Comparison of ENCODE assay signal across 23 cellular contexts in the genomic region with DNA sequence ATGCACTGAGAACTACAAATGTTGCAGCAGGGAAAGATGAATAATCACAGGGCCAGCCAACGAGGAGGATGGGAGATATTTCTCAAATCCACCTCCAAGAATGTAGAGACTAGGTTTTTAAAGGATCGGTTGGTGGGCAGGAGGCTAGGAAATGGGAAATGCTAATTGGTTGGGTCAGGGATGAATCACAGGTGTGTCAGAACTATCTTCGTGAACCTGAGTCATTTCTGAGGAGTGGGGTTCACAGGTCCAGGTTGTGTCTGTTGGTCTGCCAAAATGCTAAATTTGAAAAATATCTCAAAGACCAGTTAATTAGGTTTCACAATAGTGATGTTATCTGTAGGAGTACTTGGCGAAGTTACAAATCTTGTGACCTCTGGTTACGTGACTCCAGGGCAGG. TPM values are rescaled to one million over a fixed set of nuclear protein-coding genes. Genes with fewer than 3 reads are reported as not detected.
DNase-seq lines count a peak whose midpoint lies in the region; TF ChIP-seq lines count a peak whose summit lies in the region.
"Had no signal": no experiment of that assay in that cellular context is flagged by ENCODE, and none has a peak within 500 bp of the region (broad histone marks: within the 10 kb centered on the region; RNA-seq: fewer than 3 reads in every experiment).

No MANE protein-coding gene starts in this region.

- no peaks in the 10 kb centered on the region for H3K9me3 ChIP-seq in esophagus squamous epithelium
- H3K9me3 ChIP-seq: BLaER1, upper lobe of right lung had no signal

- H3K27ac Mint-ChIP-seq in nephron progenitor cell, result peak overlapping the region; percentile 26
- H3K27ac Mint-ChIP-seq: activated CD8-positive, alpha-beta T cell treated with anti-CD3 and anti-CD28 coated beads, Interleukin-2, amount 10 ng/mL, durations not matched to agents 7 days and 5 days; stimulated activated naive CD8-positive, alpha-beta T cell treated with anti-CD3 and anti-CD28 coated beads, Interleukin-15, Interleukin-2, amounts not matched to agents 100 ng/mL and 50 ng/mL, for 24 hours had no signal

- no peaks in the 10 kb centered on the region for H3K27me3 ChIP-seq in esophagus squamous epithelium
- H3K27me3 ChIP-seq: upper lobe of right lung had no signal

- no peak for TF ChIP-seq CTCF in nephron progenitor cell (IDR thresholded peaks at IDR 0.05)
- no peak for TF ChIP-seq CTCF in esophagus squamous epithelium (IDR thresholded peaks at IDR 0.05)

- no peak overlapping the region for H3K4me3 Mint-ChIP-seq in nephron progenitor cell
- H3K4me3 Mint-ChIP-seq: activated CD8-positive, alpha-beta T cell treated with anti-CD3 and anti-CD28 coated beads, Interleukin-2, amount 10 ng/mL, durations not matched to agents 7 days and 5 days had no signal

- WGBS in esophagus squamous epithelium, 2 donors, result 38 to 52% methylated on average over 5 of the region's 5 CpGs

- peaks cover 28% of the 10 kb centered on the region for H3K4me1 Mint-ChIP-seq in nephron progenitor cell

- DNase-seq in GF-D8 (lab: John Stamatoyannopoulos, UW) (peak; percentile 34), M059J (ENCODE audit: low read depth) (peak; percentile 91), amniotic epithelial cell (ENCODE audit: low read depth) (peak; percentile 37), nephron progenitor cell (no peak), esophagus squamous epithelium (lab: John Stamatoyannopoulos, UW) (no peak), caudate nucleus (lab: John Stamatoyannopoulos, UW) (no peak), cortex of kidney (lab: John Stamatoyannopoulos, UW) (no peak)
- DNase-seq: activated CD8-positive, alpha-beta T cell treated with anti-CD3 and anti-CD28 coated beads, Interleukin-2, amount 10 ng/mL, durations not matched to agents 7 days and 5 days; activated T-cell treated with anti-CD3 and anti-CD28 coated beads, Interleukin-2, amount 50 U/mL, for 48 hours; kidney glomerular epithelial cell; naive thymus-derived CD8-positive, alpha-beta T cell; NCI-H1092 treated with DMSO at 0.1 percent for 48 hours; NCI-H2081 treated with DMSO at 0.1 percent for 48 hours; NCI-H526; SIG-M5; T-helper 2 cell; upper lobe of right lung had no signal

- peaks cover 4% of the 10 kb centered on the region for H3K36me3 Mint-ChIP-seq in nephron progenitor cell (ENCODE audit: low read depth)
- H3K36me3 Mint-ChIP-seq: naive thymus-derived CD8-positive, alpha-beta T cell had no signal

- TF ChIP-seq POLR2A in esophagus squamous epithelium (IDR thresholded peaks at IDR 0.05), result no peak

- H3K27me3 Mint-ChIP-seq in nephron progenitor cell (ENCODE audit: low read depth, poor library complexity), result peaks cover 9% of the 10 kb centered on the region

- H3K9me3 Mint-ChIP-seq in nephron progenitor cell, result no peaks in the 10 kb centered on the region
- H3K9me3 Mint-ChIP-seq: naive thymus-derived CD8-positive, alpha-beta T cell; stimulated activated naive CD8-positive, alpha-beta T cell treated with anti-CD3 and anti-CD28 coated beads, Interleukin-15, Interleukin-2, amounts not matched to agents 100 ng/mL and 50 ng/mL, for 24 hours had no signal

- H3K4me1 ChIP-seq in esophagus squamous epithelium, result peaks cover 18 to 25% (median 19%) of the 10 kb centered on the region in 3 donors

- H3K27ac ChIP-seq in esophagus squamous epithelium (no peak overlapping the region), caudate nucleus (ENCODE audit: low read depth, low read length) (no peak overlapping the region)
- H3K27ac ChIP-seq: BLaER1, HL-60, upper lobe of right lung had no signal

- H3K4me3 ChIP-seq in esophagus squamous epithelium, result no peak overlapping the region
- H3K4me3 ChIP-seq: BLaER1, GM12878, upper lobe of right lung had no signal

- intact Hi-C loops in esophagus squamous epithelium (cut with DNase I), result no loop called here

- H3K36me3 ChIP-seq in esophagus squamous epithelium, result no peaks in the 10 kb centered on the region
- H3K36me3 ChIP-seq: upper lobe of right lung had no signal

RNA-seq across cellular contexts. Expression of a gene that starts 2.6 kb away (rescaled TPM):
- 48.4 and 52.7 TPM in 2 replicates for total RNA-seq in M059J (2014; rRNA removed; shearing (Covaris generic))
- total RNA-seq in esophagus squamous epithelium, result 10 to 100 TPM; 18.0 to 27.7 (median 23.8) TPM

RNA-seq across cellular contexts. Expression of a gene that starts 6.6 kb away (rescaled TPM):
- 17.1 and 17.5 TPM in 2 replicates for total RNA-seq in M059J (2014; rRNA removed; shearing (Covaris generic))
- total RNA-seq in esophagus squamous epithelium, result 10 to 100 TPM in 2 of 4 donors, 1 to 10 TPM in 2; 6.0 to 17.2 (median 11.8) TPM

RNA-seq across cellular contexts. Expression of a gene that starts 55.9 kb away (rescaled TPM):
- not detected in 2 replicates for total RNA-seq in M059J (2014; rRNA removed; shearing (Covaris generic))
- not detected for total RNA-seq in esophagus squamous epithelium
- total RNA-seq: activated CD8-positive, alpha-beta T cell treated with anti-CD3 and anti-CD28 coated beads, Interleukin-2, amount 10 ng/mL, durations not matched to agents 7 days and 5 days; activated naive CD4-positive, alpha-beta T cell treated with anti-CD3 and anti-CD28 coated beads, Interleukin-2, amount 50 U/mL, for 72 hours; GM12878; mesenteric fat pad; naive thymus-derived CD8-positive, alpha-beta T cell had no signal

RNA-seq across cellular contexts. Expression of a gene that starts 57.0 kb away (rescaled TPM):
- 19.5 and 32.7 TPM in 2 replicates for total RNA-seq in M059J (2014; rRNA removed; shearing (Covaris generic))
- 10 to 100 TPM in 3 of 4 donors, 1 to 10 TPM in 1; 9.6 to 22.7 (median 19.7) TPM for total RNA-seq in esophagus squamous epithelium

Comparison
In these comparisons a context has a peak if more than half of its experiments do, and no peak if none do; other contexts are left out.
1. DNase-seq: peak in GF-D8 (single experiment), M059J (single experiment) and amniotic epithelial cell (single experiment); none in nephron progenitor cell (single experiment), esophagus squamous epithelium (single experiment), caudate nucleus (0 of 61) and cortex of kidney (single experiment).